Comparison of ENCODE assay signal across 8 cellular contexts in genomic region chr19:18522862-18523440, GRCh38. TPM values are rescaled to one million over a fixed set of nuclear protein-coding genes. Genes with fewer than 3 reads are reported as not detected.
DNase-seq lines count a peak whose midpoint lies in the region; ATAC-seq and TF ChIP-seq lines count a peak whose summit lies in the region.
"Not testable (repeated sequence)": the region's sequence is repeated elsewhere in the genome, so short reads cannot be mapped to it uniquely, and the experiment has no call there.

No MANE protein-coding gene starts in this region.

- not testable (repeated sequence) for TF ChIP-seq CTCF in A673 (conservative IDR thresholded peaks at IDR 0.05; ENCODE audit: low read depth, low read length); OCI-LY7 (conservative IDR thresholded peaks at IDR 0.05; ENCODE audit: low read length); heart left ventricle (IDR thresholded peaks at IDR 0.05); nephron progenitor cell (IDR thresholded peaks at IDR 0.05)

- H3K9ac ChIP-seq in GM23248 = peak overlapping the region; percentile 44

- H4K20me1 ChIP-seq in GM23248 (ENCODE audit: insufficient read depth); OCI-LY7 (ENCODE audit: insufficient read depth, low read length): not testable (repeated sequence)

- peaks cover 23% of the 10 kb centered on the region; the same call in 1 of the 2 replicates for H3F3A ChIP-seq in GM23248 (ENCODE audit: insufficient read depth)

- not testable (repeated sequence) for DNase-seq in A673 (ENCODE audit: low spot score); OCI-LY7 (ENCODE audit: low spot score); activated CD8-positive, alpha-beta memory T cell treated with anti-CD3 and anti-CD28 coated beads, Interleukin-2, amount 10 ng/mL, durations not matched to agents 7 days and 5 days; central memory CD8-positive, alpha-beta T cell (ENCODE audit: low spot score in 2 of 2); heart left ventricle; nephron progenitor cell; stimulated activated naive B cell treated with anti-CD40 and anti-IgM and Interleukin-4, amounts not matched to agents 10 μg/mL and 1 μg/mL and 100 μg/mL, for 72 hours
- DNase-seq in GM23248 = peak; percentile 41

- not testable (repeated sequence) for H3K4me1 ChIP-seq in A673 (ENCODE audit: insufficient read depth, low read length, poor library complexity, severe bottlenecking)
- peaks cover 12% of the 10 kb centered on the region for H3K4me1 ChIP-seq in GM23248 (ENCODE audit: insufficient read depth)
- peaks cover 17% of the 10 kb centered on the region for H3K4me1 ChIP-seq in OCI-LY7 (ENCODE audit: insufficient read depth, low read length, poor library complexity, severe bottlenecking)
- peaks cover 0 to 35% (median 14%) of the 10 kb centered on the region in 12 donors for H3K4me1 ChIP-seq in heart left ventricle

- TF ChIP-seq POLR2A in heart left ventricle (IDR thresholded peaks at IDR 0.05) = not testable (repeated sequence)

- H3K27me3 Mint-ChIP-seq in activated CD8-positive, alpha-beta memory T cell treated with anti-CD3 and anti-CD28 coated beads, Interleukin-2, amount 10 ng/mL, durations not matched to agents 7 days and 5 days; central memory CD8-positive, alpha-beta T cell; nephron progenitor cell (ENCODE audit: low read depth, poor library complexity); stimulated activated naive B cell treated with anti-CD40 and anti-IgM and Interleukin-4, amounts not matched to agents 10 μg/mL and 1 μg/mL and 100 μg/mL, for 72 hours: not testable (repeated sequence)

- H3K36me3 Mint-ChIP-seq in activated CD8-positive, alpha-beta memory T cell treated with anti-CD3 and anti-CD28 coated beads, Interleukin-2, amount 10 ng/mL, durations not matched to agents 7 days and 5 days; nephron progenitor cell (ENCODE audit: low read depth); stimulated activated naive B cell treated with anti-CD40 and anti-IgM and Interleukin-4, amounts not matched to agents 10 μg/mL and 1 μg/mL and 100 μg/mL, for 72 hours: not testable (repeated sequence)
- peaks cover 16% of the 10 kb centered on the region for H3K36me3 Mint-ChIP-seq in central memory CD8-positive, alpha-beta T cell (ENCODE audit: insufficient read depth)

- not testable (repeated sequence) for H3K9me3 Mint-ChIP-seq in activated CD8-positive, alpha-beta memory T cell treated with anti-CD3 and anti-CD28 coated beads, Interleukin-2, amount 10 ng/mL, durations not matched to agents 7 days and 5 days (ENCODE audit: low read depth); central memory CD8-positive, alpha-beta T cell; nephron progenitor cell; stimulated activated naive B cell treated with anti-CD40 and anti-IgM and Interleukin-4, amounts not matched to agents 10 μg/mL and 1 μg/mL and 100 μg/mL, for 72 hours

- H2AFZ ChIP-seq in GM23248 (peak overlapping the region; percentile 75), OCI-LY7 (ENCODE audit: low read length) (peak overlapping the region; percentile 29; the same call in 1 of the 2 replicates)

- POLR2A ChIA-PET in A673 (lab: Charles Lee; ENCODE audit: low non-redundant PET) = not testable (repeated sequence)
- POLR2A ChIA-PET in OCI-LY7 (lab: Charles Lee) = interaction anchor here (1.0 to 3.1 kb wide), 3 partner anchors 13 to 48 kb away, joined by 3 to 8 read pairs (median 7); partner anchors contain the start of genes FKBP8 and UBA52

- not testable (repeated sequence) for BruUV-seq in A673 (replicated peaks; lab: Mats Ljungman, UMichigan); OCI-LY7 (replicated peaks; lab: Mats Ljungman, UMichigan)

- peak overlapping the region; percentile 93 for H3K27ac Mint-ChIP-seq in activated CD8-positive, alpha-beta memory T cell treated with anti-CD3 and anti-CD28 coated beads, Interleukin-2, amount 10 ng/mL, durations not matched to agents 7 days and 5 days
- H3K27ac Mint-ChIP-seq in central memory CD8-positive, alpha-beta T cell (ENCODE audit: low read depth) = peak overlapping the region; percentile 93
- not testable (repeated sequence) for H3K27ac Mint-ChIP-seq in nephron progenitor cell
- H3K27ac Mint-ChIP-seq in stimulated activated naive B cell treated with anti-CD40 and anti-IgM and Interleukin-4, amounts not matched to agents 10 μg/mL and 1 μg/mL and 100 μg/mL, for 72 hours = peak overlapping the region; percentile 99

- not testable (repeated sequence) for H3K27me3 ChIP-seq in A673 (replicated peaks; ENCODE audit: insufficient read depth, low read depth, low read length, poor library complexity); GM23248 (replicated peaks; ENCODE audit: insufficient read depth); heart left ventricle

- in situ Hi-C loops in GM23248 (cut with MboI) = not testable (repeated sequence)

- H3K4me3 ChIP-seq in A673 (ENCODE audit: low read depth, low read length, poor library complexity, severe bottlenecking) (peak overlapping the region; percentile 28), GM23248 (peak overlapping the region; percentile 56), OCI-LY7 (ENCODE audit: low read depth, low read length, poor library complexity, severe bottlenecking) (peak overlapping the region; percentile 42), heart left ventricle (peak overlapping the region in 8 of 12 donors; percentile 19 to 100 (median 86))

- ATAC-seq in activated CD8-positive, alpha-beta memory T cell treated with anti-CD3 and anti-CD28 coated beads, Interleukin-2, amount 10 ng/mL, durations not matched to agents 7 days and 5 days; central memory CD8-positive, alpha-beta T cell (replicated peaks; ENCODE audit: extremely low read depth, poor library complexity, severe bottlenecking); heart left ventricle; stimulated activated naive B cell treated with anti-CD40 and anti-IgM and Interleukin-4, amounts not matched to agents 10 μg/mL and 1 μg/mL and 100 μg/mL, for 72 hours (replicated peaks): not testable (repeated sequence)

- peaks cover 21% of the 10 kb centered on the region for H3K4me1 Mint-ChIP-seq in activated CD8-positive, alpha-beta memory T cell treated with anti-CD3 and anti-CD28 coated beads, Interleukin-2, amount 10 ng/mL, durations not matched to agents 7 days and 5 days
- peaks cover 29% of the 10 kb centered on the region for H3K4me1 Mint-ChIP-seq in central memory CD8-positive, alpha-beta T cell
- peaks cover 24% of the 10 kb centered on the region for H3K4me1 Mint-ChIP-seq in nephron progenitor cell
- H3K4me1 Mint-ChIP-seq in stimulated activated naive B cell treated with anti-CD40 and anti-IgM and Interleukin-4, amounts not matched to agents 10 μg/mL and 1 μg/mL and 100 μg/mL, for 72 hours = peaks cover 14 to 28% of the 10 kb centered on the region in 2 donors

- intact Hi-C loops in A673 (cut with micrococcal nuclease; ENCODE audit: unreplicated experiment) = loop anchor here (1.0 kb wide), 1 partner anchor 34 kb away; the partner anchor contains the start of gene KXD1
- intact Hi-C loops in OCI-LY7 (cut with micrococcal nuclease; ENCODE audit: unreplicated experiment) = loop anchor here (1.0 to 10.0 kb wide), 7 partner anchors 20 to 998 kb away; partner anchors contain the start of genes FKBP8, KXD1 and UBA52
- intact Hi-C loops in heart left ventricle (cut with DNase I) = loop anchor here in 5 of 10 donors (5.0 kb wide), 5 partner anchors 34 to 61 kb away; partner anchors contain the start of genes KXD1 (in 3 of the 5) and UBA52 (in 1 of the 5)

- H3K4me3 Mint-ChIP-seq in activated CD8-positive, alpha-beta memory T cell treated with anti-CD3 and anti-CD28 coated beads, Interleukin-2, amount 10 ng/mL, durations not matched to agents 7 days and 5 days = peak overlapping the region; percentile 92
- H3K4me3 Mint-ChIP-seq in central memory CD8-positive, alpha-beta T cell = peak overlapping the region; percentile 96
- H3K4me3 Mint-ChIP-seq in nephron progenitor cell = peak overlapping the region; percentile 91
- peak overlapping the region; percentile 92 to 95 for H3K4me3 Mint-ChIP-seq in stimulated activated naive B cell treated with anti-CD40 and anti-IgM and Interleukin-4, amounts not matched to agents 10 μg/mL and 1 μg/mL and 100 μg/mL, for 72 hours

- WGBS in GM23248 (ENCODE audit: low coverage in 1 of 2, low lambda C conversion rate in 2 of 2, missing lambda C conversion rate in 2 of 2), 2 experiments = 67 to 68% methylated on average over 19 of the region's 19 CpGs
- 73 to 82% (median 75%) methylated on average over 19 of the region's 19 CpGs for WGBS in heart left ventricle, 4 donors

- CTCF ChIA-PET in A673 (lab: Charles Lee) = not testable (repeated sequence)
- CTCF ChIA-PET in OCI-LY7 (lab: Charles Lee; ENCODE audit: unreplicated experiment) = interaction anchor here (0.7 to 1.4 kb wide), 2 partner anchors 21 to 66 kb away, joined by 4 read pairs; partner anchors contain the start of genes FKBP8 and REX1BD
- CTCF ChIA-PET in activated CD8-positive, alpha-beta memory T cell treated with anti-CD3 and anti-CD28 coated beads, Interleukin-2, amount 10 ng/mL, durations not matched to agents 7 days and 5 days (lab: Charles Lee) = interaction anchor here (0.8 to 6.1 kb wide), 11 partner anchors 11 to 72 kb away, joined by 3 to 145 read pairs (median 10); partner anchors contain the start of genes FKBP8, KXD1, REX1BD and UBA52

- H3K9me2 ChIP-seq in GM23248 (ENCODE audit: insufficient read depth); OCI-LY7 (ENCODE audit: insufficient read depth, low read length): not testable (repeated sequence)

- H3K27ac ChIP-seq in A673 (ENCODE audit: low read depth, low read length, poor library complexity, severe bottlenecking) = peak overlapping the region; percentile 51
- H3K27ac ChIP-seq in GM23248 = peak overlapping the region; percentile 37
- not testable (repeated sequence) for H3K27ac ChIP-seq in OCI-LY7 (ENCODE audit: low read depth, low read length, poor library complexity, severe bottlenecking)
- H3K27ac ChIP-seq in heart left ventricle = peak overlapping the region in 11 of 12 donors; percentile 15 to 99 (median 65)

- H3K79me2 ChIP-seq in GM23248 (ENCODE audit: insufficient read depth) = peaks cover 37% of the 10 kb centered on the region
- peaks cover 35% of the 10 kb centered on the region for H3K79me2 ChIP-seq in OCI-LY7 (ENCODE audit: insufficient read depth, low read depth, low read length)

- not testable (repeated sequence) for H3K36me3 ChIP-seq in A673 (ENCODE audit: insufficient read depth, low read length, poor library complexity, severe bottlenecking); GM23248 (ENCODE audit: low read depth); OCI-LY7 (ENCODE audit: insufficient read depth, low read length); heart left ventricle

- H3K4me2 ChIP-seq in GM23248 (ENCODE audit: unreplicated experiment) = peak overlapping the region; percentile 56
- H3K4me2 ChIP-seq in OCI-LY7 (ENCODE audit: low read length) = peak overlapping the region; percentile 31; the same call in 1 of the 2 replicates

- not testable (repeated sequence) for H3K9me3 ChIP-seq in A673 (ENCODE audit: low read depth, low read length, poor library complexity, severe bottlenecking); GM23248 (ENCODE audit: low read depth); OCI-LY7 (ENCODE audit: low read length); heart left ventricle

RNA-seq across cellular contexts. Expression of gene ELL, which starts 1.1 kb away (rescaled TPM):
- 15.8 and 16.4 TPM in 2 replicates for total RNA-seq in A673 (2021)
- total RNA-seq in GM23248 (2014; rRNA removed; shearing (Covaris generic)) = 22.1 and 24.2 TPM in 2 replicates
- polyA plus RNA-seq in GM23248 (2016; fragmentation: Nextera tagmentation; extraction: Ambion mirVana) = 16.4 and 17.1 TPM in 2 replicates
- 14.4 and 18.7 TPM in 2 replicates for total RNA-seq in OCI-LY7 (2014; rRNA removed; shearing (Covaris generic))
- 24.6 and 26.5 TPM in 2 replicates for total RNA-seq in OCI-LY7 (2022)
- 10 to 100 TPM; 22.9 to 33.7 TPM for total RNA-seq in activated CD8-positive, alpha-beta memory T cell treated with anti-CD3 and anti-CD28 coated beads, Interleukin-2, amount 10 ng/mL, durations not matched to agents 7 days and 5 days
- total RNA-seq in heart left ventricle = 10 to 100 TPM in 4 of 9 donors, 1 to 10 TPM in 5; 5.9 to 17.8 (median 9.1) TPM
- polyA plus RNA-seq in heart left ventricle = 1 to 10 TPM; 6.2 to 7.3 TPM

RNA-seq across cellular contexts. Expression of gene FKBP8, which starts 20.4 kb away (rescaled TPM):
- total RNA-seq in A673 (2021) (210 and 245 TPM in 2 replicates), OCI-LY7 (2022) (189 and 201 TPM in 2 replicates), heart left ventricle (100 to 1,000 TPM; 136 to 353 (median 157) TPM)
- 419 and 466 TPM in 2 replicates for total RNA-seq in GM23248 (2014; rRNA removed; shearing (Covaris generic))
- polyA plus RNA-seq in GM23248 (2016; fragmentation: Nextera tagmentation; extraction: Ambion mirVana) (195 and 208 TPM in 2 replicates), heart left ventricle (100 to 1,000 TPM; 142 to 270 TPM)
- 159 and 200 TPM in 2 replicates for total RNA-seq in OCI-LY7 (2014; rRNA removed; shearing (Covaris generic))
- total RNA-seq in activated CD8-positive, alpha-beta memory T cell treated with anti-CD3 and anti-CD28 coated beads, Interleukin-2, amount 10 ng/mL, durations not matched to agents 7 days and 5 days = 100 to 1,000 TPM; 220 to 286 TPM

RNA-seq across cellular contexts. Expression of gene KXD1, which starts 34.7 kb away (rescaled TPM):
- total RNA-seq in A673 (2021) (111 and 114 TPM in 2 replicates), OCI-LY7 (2022) (96.7 and 101 TPM in 2 replicates), heart left ventricle (100 to 1,000 TPM in 1 of 9 donors, 10 to 100 TPM in 8; 36.1 to 116 (median 46.7) TPM)
- 91.2 and 110 TPM in 2 replicates for total RNA-seq in GM23248 (2014; rRNA removed; shearing (Covaris generic))
- polyA plus RNA-seq in GM23248 (2016; fragmentation: Nextera tagmentation; extraction: Ambion mirVana) (129 and 135 TPM in 2 replicates), heart left ventricle (100 to 1,000 TPM in 1 of 2 donors, 10 to 100 TPM in 1; 36.9 to 106 TPM)
- total RNA-seq in OCI-LY7 (2014; rRNA removed; shearing (Covaris generic)) = 96.0 and 99.8 TPM in 2 replicates
- 100 to 1,000 TPM; 106 to 113 TPM for total RNA-seq in activated CD8-positive, alpha-beta memory T cell treated with anti-CD3 and anti-CD28 coated beads, Interleukin-2, amount 10 ng/mL, durations not matched to agents 7 days and 5 days

RNA-seq across cellular contexts. Expression of gene UBA52, which starts 48.7 kb away (rescaled TPM):
- total RNA-seq in A673 (2021) (1,270 and 1,348 TPM in 2 replicates), OCI-LY7 (2022) (1,496 and 1,653 TPM in 2 replicates), heart left ventricle (100 to 1,000 TPM; 336 to 944 (median 761) TPM)
- 647 and 755 TPM in 2 replicates for total RNA-seq in GM23248 (2014; rRNA removed; shearing (Covaris generic))
- polyA plus RNA-seq in GM23248 (2016; fragmentation: Nextera tagmentation; extraction: Ambion mirVana) (708 and 711 TPM in 2 replicates), heart left ventricle (100 to 1,000 TPM; 675 to 716 TPM)
- total RNA-seq in OCI-LY7 (2014; rRNA removed; shearing (Covaris generic)) = 1,188 and 1,580 TPM in 2 replicates
- 1,000 to 10,000 TPM; 1,256 to 1,325 TPM for total RNA-seq in activated CD8-positive, alpha-beta memory T cell treated with anti-CD3 and anti-CD28 coated beads, Interleukin-2, amount 10 ng/mL, durations not matched to agents 7 days and 5 days

Comparison
In these comparisons a context has a peak if more than half of its experiments do, and no peak if none do; other contexts are left out.
1. H3K4me3 ChIP-seq: peak in every context shown above with its lines; median percentile 86 in heart left ventricle; 56 in GM23248; 42 in OCI-LY7; 28 in A673.